In the genomic region with DNA sequence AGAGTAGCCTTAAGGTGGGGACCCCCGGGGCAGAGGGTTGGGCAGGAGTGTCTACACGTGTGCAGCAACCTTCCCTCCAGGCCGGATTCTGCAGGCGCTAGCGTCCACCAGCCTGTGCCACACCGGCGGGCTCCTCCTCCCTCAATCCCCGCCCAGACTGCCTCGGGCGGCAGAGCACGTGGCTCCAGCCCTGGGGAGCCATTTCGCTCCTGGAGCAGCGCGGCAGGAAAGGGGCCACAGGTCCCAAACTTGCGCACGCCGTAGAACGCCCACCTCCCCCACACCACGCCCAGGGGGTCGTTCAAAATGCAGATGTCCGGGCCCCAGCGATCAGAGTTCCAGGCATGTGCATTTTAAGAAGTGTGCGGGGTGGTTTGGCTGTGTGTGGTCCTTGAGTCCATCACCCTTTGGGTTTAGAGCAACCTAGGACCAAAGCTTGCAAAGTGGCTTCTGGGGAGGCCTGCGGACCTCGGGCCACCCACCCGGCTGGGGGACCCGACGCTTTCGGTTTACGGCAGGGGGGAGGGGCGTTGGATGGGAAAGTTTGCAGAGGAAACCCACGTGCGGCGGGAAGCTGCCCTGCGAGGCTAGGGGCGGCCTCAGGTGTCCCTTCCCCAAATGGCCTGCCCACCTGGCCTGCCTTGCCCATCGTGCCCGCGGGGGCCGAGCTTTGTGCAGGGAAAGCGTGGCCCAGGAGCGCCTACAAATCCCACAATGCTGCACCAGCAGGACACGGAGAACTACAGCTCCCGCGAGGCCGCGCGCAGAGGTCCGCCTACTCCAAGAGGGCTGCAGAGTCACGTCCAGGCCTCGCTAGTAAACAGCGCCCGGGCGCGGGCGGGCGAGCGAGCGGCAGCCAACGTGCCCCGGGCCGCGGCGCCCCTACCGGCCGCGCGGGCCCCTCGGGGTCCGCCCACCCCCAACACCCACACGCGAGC, we compare ENCODE assay signal across 8 cellular contexts.
DNase-seq lines count a peak whose midpoint lies in the region; ATAC-seq and TF ChIP-seq lines count a peak whose summit lies in the region.

No MANE protein-coding gene starts in this region.

- peak overlapping the region; percentile 95 for H3K4me2 ChIP-seq in DND-41 (ENCODE audit: insufficient read depth, low read length)

- H3K9ac ChIP-seq in DND-41 (ENCODE audit: low read depth, low read length): peak overlapping the region; percentile 88
- H3K9ac ChIP-seq in stomach smooth muscle (ENCODE audit: low read length in 2 of 2): peak overlapping the region; percentile 62 to 90

- H4K20me1 ChIP-seq in DND-41 (ENCODE audit: insufficient read depth, low read length): peaks cover 17% of the 10 kb centered on the region

- no peaks in the 10 kb centered on the region for H3K9me3 ChIP-seq in DND-41 (ENCODE audit: insufficient read depth, low read length, severe bottlenecking)
- H3K9me3 ChIP-seq in neuron (ENCODE audit: low read length): no peaks in the 10 kb centered on the region
- H3K9me3 ChIP-seq in stomach smooth muscle (ENCODE audit: control insufficient read depth in 2 of 2, low read length in 2 of 2): no peaks in the 10 kb centered on the region

- H2AFZ ChIP-seq in DND-41 (ENCODE audit: low read depth, low read length): peak overlapping the region; percentile 74
- H2AFZ ChIP-seq in neuron (ENCODE audit: low read depth, low read length): peak overlapping the region; percentile 38

- DNase-seq in DND-41 (peak; percentile 94), GOT3 (lab: John Stamatoyannopoulos, UW) (peak; percentile 68), LoVo (ENCODE audit: low spot score) (peak; percentile 90), SHP77 (lab: John Stamatoyannopoulos, UW) (peak; percentile 84 to 92), activated gamma-delta T cell (lab: John Stamatoyannopoulos, UW) (peak; percentile 81), foreskin fibroblast (peak; percentile 94 to 98)

- no peaks in the 10 kb centered on the region for H3K27me3 ChIP-seq in DND-41 (ENCODE audit: insufficient read depth, low read length, poor library complexity)
- no peaks in the 10 kb centered on the region for H3K27me3 ChIP-seq in neuron (ENCODE audit: insufficient read depth, low read length)
- H3K27me3 ChIP-seq in stomach smooth muscle (ENCODE audit: control insufficient read depth in 1 of 2, insufficient read depth in 2 of 2, low read length in 2 of 2): no peaks in the 10 kb centered on the region

- peaks cover 58% of the 10 kb centered on the region for H3K79me2 ChIP-seq in DND-41 (ENCODE audit: insufficient read depth, low read length)

- H3K4me3 ChIP-seq in DND-41 (ENCODE audit: low read depth in 1 of 2, low read length in 2 of 2) (peak overlapping the region; percentile 82 to 95; a peak in 3 of 4 replicates), foreskin fibroblast (ENCODE audit: low read depth in 1 of 2, low read length in 2 of 2) (peak overlapping the region; percentile 53 to 93), neuron (ENCODE audit: low read length) (peak overlapping the region; percentile 72), stomach smooth muscle (ENCODE audit: low read length in 2 of 2) (peak overlapping the region; percentile 88 to 92)

- peak; percentile 29 for TF ChIP-seq CTCF in DND-41 (IDR thresholded peaks at IDR 0.05; ENCODE audit: borderline replicate concordance, extremely low read depth, low read length, poor library complexity, severe bottlenecking)
- TF ChIP-seq CTCF in foreskin fibroblast (IDR thresholded peaks at IDR 0.05; ENCODE audit: low read depth, low read length): no peak

- H3K36me3 ChIP-seq in DND-41 (ENCODE audit: insufficient read depth, low read length) (peaks cover 25% of the 10 kb centered on the region), neuron (ENCODE audit: insufficient read depth, low read length) (no peaks in the 10 kb centered on the region), stomach smooth muscle (ENCODE audit: control insufficient read depth in 2 of 2, insufficient read depth in 2 of 2, low read length in 2 of 2) (no peaks in the 10 kb centered on the region)

- H3K4me1 ChIP-seq in DND-41 (ENCODE audit: insufficient read depth, low read length) (peaks cover 29% of the 10 kb centered on the region), neuron (ENCODE audit: insufficient read depth, low read length) (peaks cover 14% of the 10 kb centered on the region), stomach smooth muscle (ENCODE audit: control insufficient read depth, insufficient read depth, low read length) (peaks cover 19% of the 10 kb centered on the region)

- H3K27ac ChIP-seq in DND-41 (ENCODE audit: low read length) (peak overlapping the region; percentile 94), stomach smooth muscle (ENCODE audit: low read length) (peak overlapping the region; percentile 60)

- peak; percentile 81 for ATAC-seq in DND-41 (ENCODE audit: insufficient read depth, low read depth)

Comparison
In these comparisons a context has a peak if more than half of its experiments do, and no peak if none do; other contexts are left out.
1. Peak in every context shown above with its lines: DNase-seq, ATAC-seq, H3K4me3 ChIP-seq and H3K27ac ChIP-seq.